ENCODE assay signal across 8 cellular contexts in the genomic region with DNA sequence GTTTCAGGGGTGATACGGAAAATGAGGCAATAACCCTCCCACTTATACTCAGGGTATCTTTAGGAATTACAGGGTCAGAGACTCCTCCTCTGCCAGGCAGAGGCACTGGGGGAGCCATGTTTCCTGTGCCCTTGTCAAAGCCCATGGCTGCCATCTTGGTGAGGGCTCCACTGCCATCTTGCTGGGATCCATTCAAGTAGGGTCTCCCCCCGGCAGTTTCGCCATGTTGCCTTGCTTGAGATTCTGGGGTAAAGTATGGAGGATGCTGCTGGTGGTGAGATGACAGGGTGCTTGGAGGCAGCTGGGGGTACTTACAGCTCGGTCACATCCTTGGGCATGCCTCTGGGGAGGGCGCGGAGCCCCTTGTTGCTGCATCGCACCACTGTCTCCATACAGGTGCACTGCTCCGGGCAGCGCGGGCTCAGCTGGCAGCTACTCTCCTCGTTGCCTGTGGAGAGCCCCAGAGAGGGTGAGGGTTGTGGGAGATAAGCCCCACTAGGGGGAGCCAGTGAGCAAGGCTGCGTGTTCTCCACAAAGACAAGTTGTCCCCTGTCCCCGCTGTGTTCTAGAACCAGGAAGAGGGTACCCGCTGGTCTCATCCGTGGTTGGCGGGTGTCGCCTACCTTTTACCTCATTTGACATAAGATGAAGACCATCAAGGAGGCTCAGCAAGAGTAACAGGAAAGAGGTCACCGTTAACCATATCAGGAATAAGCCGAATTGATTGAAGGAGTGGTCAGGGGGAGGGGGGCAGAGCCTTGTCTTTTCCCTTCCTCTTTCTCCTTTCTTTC.
A peak's percentile ranks its signal among the peaks of the same experiment; 100 is the strongest.
DNase-seq lines count a peak whose midpoint lies in the region; ATAC-seq and TF ChIP-seq lines count a peak whose summit lies in the region.

No MANE protein-coding gene starts in this region.

- H3K27me3 Mint-ChIP-seq in Calu3 (ENCODE audit: unreplicated experiment), result peaks cover 64% of the 10 kb centered on the region
- peaks cover 3% of the 10 kb centered on the region for H3K27me3 Mint-ChIP-seq in progenitor cell of endocrine pancreas

- H3K4me3 Mint-ChIP-seq in Calu3 (ENCODE audit: low read depth, unreplicated experiment) (no peak overlapping the region), progenitor cell of endocrine pancreas (ENCODE audit: low read depth) (no peak overlapping the region)

- H3K4me1 Mint-ChIP-seq in Calu3 (ENCODE audit: low read depth, unreplicated experiment) (no peaks in the 10 kb centered on the region), progenitor cell of endocrine pancreas (ENCODE audit: low read depth) (peaks cover 1% of the 10 kb centered on the region)

- BruUV-seq in Calu3 (replicated peaks; lab: Mats Ljungman, UMichigan), result no TSS peak

- H3K36me3 Mint-ChIP-seq in Calu3 (ENCODE audit: insufficient read depth, unreplicated experiment) (no peaks in the 10 kb centered on the region), progenitor cell of endocrine pancreas (ENCODE audit: insufficient read depth) (peaks cover 16% of the 10 kb centered on the region)

- DNase-seq in Calu3 (peak; percentile 69), MG63 (peak; percentile 27), fibroblast of the aortic adventitia (ENCODE audit: low read depth) (no peak), progenitor cell of endocrine pancreas (ENCODE audit: low spot score, unreplicated experiment) (peak; percentile 35), activated gamma-delta T cell (lab: John Stamatoyannopoulos, UW) (no peak), NCI-H1417 treated with DMSO at 0.1 percent for 48 hours (lab: John Stamatoyannopoulos, UW) (no peak)

- no peaks in the 10 kb centered on the region; the same call in 1 of the 2 replicates for H3K9me3 ChIP-seq in MG63

- ATAC-seq in GM21423 (IDR thresholded peaks at IDR 0.05; ENCODE audit: unreplicated experiment), result peak; percentile 73

- TF ChIP-seq CTCF in Calu3 (IDR thresholded peaks at IDR 0.05; ENCODE audit: unreplicated experiment) (peak; percentile 76), WI38 (IDR thresholded peaks at IDR 0.05; ENCODE audit: low read depth, low read length) (peak; percentile 46), fibroblast of the aortic adventitia (IDR thresholded peaks at IDR 0.05; ENCODE audit: insufficient read depth, low read length) (peak; percentile 59), progenitor cell of endocrine pancreas (IDR thresholded peaks at IDR 0.05; ENCODE audit: unreplicated experiment) (peak; percentile 75)

- CTCF ChIA-PET in Calu3 (lab: Charles Lee), result no interaction called here

- H3K9me3 Mint-ChIP-seq in Calu3 (ENCODE audit: low read depth, unreplicated experiment) (no peaks in the 10 kb centered on the region), progenitor cell of endocrine pancreas (ENCODE audit: low read depth) (peaks cover 5% of the 10 kb centered on the region)

- intact Hi-C loops in Calu3 (cut with micrococcal nuclease; ENCODE audit: unreplicated experiment), result no loop called here

- H3K4me3 ChIP-seq in MG63 (no peak overlapping the region), WI38 (ENCODE audit: low read depth, low read length) (no peak overlapping the region), fibroblast of the aortic adventitia (ENCODE audit: low read depth, low read length) (no peak overlapping the region)

- H3K27ac Mint-ChIP-seq in Calu3 (ENCODE audit: unreplicated experiment), result no peak overlapping the region
- no peak overlapping the region for H3K27ac Mint-ChIP-seq in progenitor cell of endocrine pancreas

- no peaks in the 10 kb centered on the region for H3K36me3 ChIP-seq in MG63

- peaks cover 4% of the 10 kb centered on the region for H3K27me3 ChIP-seq in MG63

Comparison
In these comparisons a context has a peak if more than half of its experiments do, and no peak if none do; other contexts are left out.
1. DNase-seq: peak in Calu3 (single experiment), MG63 (single experiment) and progenitor cell of endocrine pancreas (single experiment); none in fibroblast of the aortic adventitia (single experiment), activated gamma-delta T cell (single experiment) and NCI-H1417 treated with DMSO at 0.1 percent for 48 hours (single experiment).
2. Peak in every context shown above with its lines, with median percentiles within 50 percentile points of each other: CTCF ChIP-seq.